In genomic region chr1:45635211-45635610, GRCh38 we compare ENCODE assay signal across 22 cellular contexts. TPM values are rescaled to one million over a fixed set of nuclear protein-coding genes. Genes with fewer than 3 reads are reported as not detected.
DNase-seq lines count a peak whose midpoint lies in the region; ATAC-seq, FAIRE-seq and TF ChIP-seq lines count a peak whose summit lies in the region.
"Had no signal": no experiment of that assay in that cellular context is flagged by ENCODE, and none has a peak within 500 bp of the region (broad histone marks: within the 10 kb centered on the region; RNA-seq: fewer than 3 reads in every experiment).

No MANE protein-coding gene starts in this region.

- H3K9me3 ChIP-seq in left ventricle myocardium inferior (replicated peaks), result no peaks in the 10 kb centered on the region
- no peaks in the 10 kb centered on the region for H3K9me3 ChIP-seq in heart right ventricle

- DNase-seq in left ventricle myocardium inferior, result no peak
- no peak for DNase-seq in heart right ventricle
- peak; percentile 83 for DNase-seq in pons (ENCODE audit: low spot score)
- no peak for DNase-seq in HTR-8/SVneo (ENCODE audit: insufficient read length, low spot score)
- DNase-seq: CD8-positive, alpha-beta memory T cell; DMS53; GDM1; H7; HFFc6; MV-4-11; NCI-H1105 treated with DMSO at 0.1 percent for 48 hours; NCI-H2029 treated with DMSO at 0.1 percent for 48 hours; NCI-H226; NCI-H510A treated with DMSO at 0.1 percent for 48 hours; NCI-H774; NK-92 treated with Interleukin-12 subunit alpha and Interleukin-12 subunit beta, amount 100 ng/mL, for 24 hours had no signal

- H3K4me1 ChIP-seq in left ventricle myocardium inferior (peaks cover 10% of the 10 kb centered on the region), heart right ventricle (peaks cover 0 to 12% (median 3%) of the 10 kb centered on the region in 9 donors)

- no peak for FAIRE-seq in HTR-8/SVneo (lab: Jason Lieb, UNC)

- H3K4me3 ChIP-seq in left ventricle myocardium inferior, result no peak overlapping the region
- H3K4me3 ChIP-seq in heart right ventricle, result no peak overlapping the region

- peaks cover 89% of the 10 kb centered on the region for H3K36me3 ChIP-seq in left ventricle myocardium inferior
- peaks cover 0 to 100% (median 79%) of the 10 kb centered on the region in 9 donors for H3K36me3 ChIP-seq in heart right ventricle

- intact Hi-C loops in left ventricle myocardium inferior (cut with micrococcal nuclease) (no loop called here), heart right ventricle (cut with DNase I) (no loop called here)

- TF ChIP-seq CTCF in left ventricle myocardium inferior (IDR thresholded peaks at IDR 0.05; ENCODE audit: borderline replicate concordance) (no peak), heart right ventricle (IDR thresholded peaks at IDR 0.05) (no peak)

- ATAC-seq in heart right ventricle (no peak), HG03469 (IDR thresholded peaks at IDR 0.05; ENCODE audit: unreplicated experiment) (no peak), GM21825 (IDR thresholded peaks at IDR 0.05; ENCODE audit: unreplicated experiment) (no peak)

- H3K27ac ChIP-seq in left ventricle myocardium inferior (replicated peaks) (peak overlapping the region; percentile 14), heart right ventricle (no peak overlapping the region), cingulate gyrus (ENCODE audit: low read depth, low read length) (peak overlapping the region; percentile 7)
- H3K27ac ChIP-seq: C4-2B, HL-60, KMS-11 had no signal

- 24 to 35% methylated on average over 1 of the region's 1 CpG for WGBS in heart right ventricle, 2 donors

- H3K27me3 ChIP-seq in left ventricle myocardium inferior (ENCODE audit: low read depth), result no peaks in the 10 kb centered on the region
- no peaks in the 10 kb centered on the region for H3K27me3 ChIP-seq in heart right ventricle

RNA-seq across cellular contexts. Expression of gene CCDC17, which starts 11.4 kb away (rescaled TPM):
- total RNA-seq in left ventricle myocardium inferior, result 1.2 TPM
- total RNA-seq in heart right ventricle, result 1 to 10 TPM in 5 of 10 donors, under 1 TPM in 5; 0.64 to 1.7 (median 1.0) TPM
- polyA plus RNA-seq in heart right ventricle, result 1 to 10 TPM in 1 of 2 donors, under 1 TPM in 1; 0.62 to 5.0 TPM

RNA-seq across cellular contexts. Expression of gene GPBP1L1, which starts 51.1 kb away (rescaled TPM):
- total RNA-seq in left ventricle myocardium inferior, result 80.7 TPM
- 10 to 100 TPM; 72.4 to 95.0 (median 84.0) TPM for total RNA-seq in heart right ventricle
- polyA plus RNA-seq in heart right ventricle, result 10 to 100 TPM; 27.6 to 39.7 TPM

RNA-seq across cellular contexts. Expression of gene NASP, which starts 51.4 kb away (rescaled TPM):
- total RNA-seq in left ventricle myocardium inferior (34.5 TPM), heart right ventricle (10 to 100 TPM; 26.6 to 49.1 (median 30.3) TPM)
- polyA plus RNA-seq in heart right ventricle, result 100 to 1,000 TPM in 1 of 2 donors, 10 to 100 TPM in 1; 67.6 to 127 TPM

RNA-seq across cellular contexts. Expression of gene TMEM69, which starts 52.8 kb away (rescaled TPM):
- 23.5 TPM for total RNA-seq in left ventricle myocardium inferior
- total RNA-seq in heart right ventricle, result 10 to 100 TPM; 22.8 to 31.0 (median 24.9) TPM
- polyA plus RNA-seq in heart right ventricle, result 10 to 100 TPM; 12.9 to 21.6 TPM

Comparison
In these comparisons a context has a peak if more than half of its experiments do, and no peak if none do; other contexts are left out.
1. H3K27ac ChIP-seq: peak in left ventricle myocardium inferior (single experiment) and cingulate gyrus (single experiment); none in heart right ventricle (0 of 10).